ENCODE assay signal across 25 cellular contexts in the genomic region with DNA sequence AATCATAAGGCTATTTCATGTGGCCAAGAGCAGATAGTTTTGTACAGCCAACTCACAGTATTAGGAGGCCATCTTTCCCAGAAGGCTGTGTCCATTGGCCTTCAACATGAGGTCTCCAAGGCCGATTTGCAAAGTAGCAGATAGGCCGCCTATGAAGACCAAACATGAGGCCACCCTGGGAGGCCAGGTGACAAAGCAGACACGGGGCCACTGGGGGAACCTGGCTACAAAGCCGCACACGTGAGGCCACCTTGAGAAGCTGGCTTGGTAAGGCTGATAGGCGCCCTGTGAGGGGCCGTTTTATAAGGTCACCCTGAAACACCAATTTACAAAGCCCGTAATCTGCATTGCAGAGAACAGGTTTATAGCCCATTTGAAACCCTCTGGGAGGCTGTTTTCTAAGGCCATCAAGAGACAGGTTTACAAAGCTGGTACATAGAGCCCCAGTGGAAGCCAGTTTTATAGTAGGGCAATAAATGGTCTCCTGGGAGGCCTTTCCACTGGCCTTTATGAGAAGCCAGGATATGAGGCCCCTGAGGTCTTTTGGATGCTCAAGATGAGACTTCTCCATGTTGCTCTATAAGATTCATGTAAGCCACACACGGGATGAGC.
"Had no signal": no experiment of that assay in that cellular context is flagged by ENCODE, and none has a peak within 500 bp of the region (broad histone marks: within the 10 kb centered on the region; RNA-seq: fewer than 3 reads in every experiment).

No MANE protein-coding gene starts in this region.

- H3K27me3 Mint-ChIP-seq: activated CD4-positive, alpha-beta T cell treated with anti-CD3 and anti-CD28 coated beads for 36 hours; activated naive CD8-positive, alpha-beta T cell; type B pancreatic cell had no signal

- H3K4me2 ChIP-seq: neural progenitor cell had no signal

- FAIRE-seq: islet of Langerhans had no signal

- ATAC-seq: activated CD4-positive, alpha-beta T cell treated with anti-CD3 and anti-CD28 coated beads for 36 hours; activated T-cell treated with anti-CD3 and anti-CD28 coated beads, Interleukin-2, amount 50 U/mL, for 72 hours; esophagus mucosa; foreskin keratinocyte; natural killer cell; right cardiac atrium; stimulated activated naive CD8-positive, alpha-beta T cell treated with anti-CD3 and anti-CD28 coated beads, Interleukin-15, Interleukin-2, amounts not matched to agents 100 U/mL and 50 U/mL, for 24 hours had no signal

- H3K9me3 Mint-ChIP-seq: activated T-cell treated with anti-CD3 and anti-CD28 coated beads, Interleukin-2, amount 50 U/mL, for 72 hours; mesothelial cell of epicardium; natural killer cell; neural progenitor cell; type B pancreatic cell had no signal

- H3K4me3 Mint-ChIP-seq: activated CD4-positive, alpha-beta T cell treated with anti-CD3 and anti-CD28 coated beads for 36 hours; activated naive CD8-positive, alpha-beta T cell; activated T-cell treated with anti-CD3 and anti-CD28 coated beads, Interleukin-2, amount 50 U/mL, for 72 hours; brain; endodermal cell; mesothelial cell of epicardium; natural killer cell; neural progenitor cell; type B pancreatic cell had no signal

- H3K36me3 Mint-ChIP-seq: mesothelial cell of epicardium, natural killer cell, neural progenitor cell, type B pancreatic cell had no signal

- H3K27me3 ChIP-seq: cardiac muscle cell, foreskin keratinocyte, neural progenitor cell, uterus had no signal

- H3K36me3 ChIP-seq: neural progenitor cell, uterus had no signal

- H3K9me3 ChIP-seq: left ventricle myocardium inferior, thoracic aorta, uterus had no signal

- H3K9ac ChIP-seq: neural progenitor cell had no signal

- H3K27ac ChIP-seq: cardiac muscle cell, foreskin keratinocyte, left ventricle myocardium inferior, neural progenitor cell, thoracic aorta, uterus had no signal

- H2AFZ ChIP-seq: neural progenitor cell had no signal

- H3K27ac Mint-ChIP-seq: activated CD4-positive, alpha-beta T cell treated with anti-CD3 and anti-CD28 coated beads for 36 hours; activated naive CD8-positive, alpha-beta T cell; activated T-cell treated with anti-CD3 and anti-CD28 coated beads, Interleukin-2, amount 50 U/mL, for 72 hours; brain; endodermal cell; mesothelial cell of epicardium; natural killer cell; neural progenitor cell; type B pancreatic cell had no signal

- H3K4me1 ChIP-seq: uterus had no signal

- DNase-seq: activated CD4-positive, alpha-beta T cell treated with anti-CD3 and anti-CD28 coated beads for 36 hours; activated CD4-positive, CD25-positive, alpha-beta regulatory T cell; activated naive CD4-positive, alpha-beta T cell; activated T-cell treated with anti-CD3 and anti-CD28 coated beads for 4 hours; activated T-cell treated with anti-CD3 and anti-CD28 coated beads, Interleukin-2, amount 50 U/mL, for 72 hours; cerebellar nuclear complex; cortex of kidney; foreskin keratinocyte; left ventricle myocardium inferior; natural killer cell; occipital lobe; right cardiac atrium; stimulated activated CD4-positive, alpha-beta T cell treated with anti-CD3 and anti-CD28 coated beads, Interleukin-2, amount 100 ng/mL, for 48 hours; stimulated activated naive CD8-positive, alpha-beta T cell treated with anti-CD3 and anti-CD28 coated beads, Interleukin-15, Interleukin-2, amounts not matched to agents 100 U/mL and 50 U/mL, for 24 hours; uterus had no signal

- H3K4me3 ChIP-seq: cardiac muscle cell, left ventricle myocardium inferior, neural progenitor cell, thoracic aorta, uterus had no signal
